18 cellular contexts compared by ENCODE assay signal in genomic region chr3:61110576-61110975, GRCh38.
DNase-seq lines count a peak whose midpoint lies in the region; ATAC-seq and TF ChIP-seq lines count a peak whose summit lies in the region.
"Had no signal": no experiment of that assay in that cellular context is flagged by ENCODE, and none has a peak within 500 bp of the region (broad histone marks: within the 10 kb centered on the region; RNA-seq: fewer than 3 reads in every experiment).

No MANE protein-coding gene starts in this region.

- POLR2A ChIA-PET in activated CD4-positive, alpha-beta T cell treated with anti-CD3 and anti-CD28 coated beads, Interleukin-2, amount 10 ng/mL, durations not matched to agents 7 days and 5 days (lab: Charles Lee): no interaction called here
- POLR2A ChIA-PET in CD8-positive, alpha-beta memory T cell (lab: Charles Lee): no interaction called here

- H3K4me3 ChIP-seq in CD8-positive, alpha-beta memory T cell (ENCODE audit: low read length): no peak overlapping the region
- H3K4me3 ChIP-seq: adrenal gland had no signal

- peak; percentile 8 for DNase-seq in activated CD4-positive, alpha-beta T cell treated with anti-CD3 and anti-CD28 coated beads, Interleukin-2, amount 10 ng/mL, durations not matched to agents 7 days and 5 days
- DNase-seq in activated CD4-positive, alpha-beta T cell treated with anti-CD3 and anti-CD28 coated beads, Interleukin-2, amount 50 U/mL, for 4 hours: no peak
- peak; percentile 32 for DNase-seq in GM20000 (ENCODE audit: low spot score)
- DNase-seq in left colon: no peak
- no peak for DNase-seq in iPS-NIHi7 (ENCODE audit: extremely low spot score)
- no peak for DNase-seq in amniotic stem cell (lab: John Stamatoyannopoulos, UW)
- no peak for DNase-seq in CD8-positive, alpha-beta memory T cell
- DNase-seq: adrenal gland; C1 segment of cervical spinal cord; DMS 273 treated with DMSO at 0.1 percent for 48 hours; mesenchymal stem cell; MM.1S; NCI-H2029 treated with DMSO at 0.1 percent for 48 hours; NCI-H524; stimulated activated CD4-positive, alpha-beta T cell treated with anti-CD3 and anti-CD28 coated beads, Interleukin-15, amount 100 ng/mL, for 24 hours had no signal

- H3K27me3 ChIP-seq in CD8-positive, alpha-beta memory T cell (ENCODE audit: insufficient read depth, low read length, poor library complexity, severe bottlenecking): no peaks in the 10 kb centered on the region
- H3K27me3 ChIP-seq: adrenal gland had no signal

- intact Hi-C loops in left colon (cut with DNase I, micrococcal nuclease): no loop called here

- no peaks in the 10 kb centered on the region for H3K27me3 Mint-ChIP-seq in activated CD4-positive, alpha-beta T cell treated with anti-CD3 and anti-CD28 coated beads, Interleukin-2, amount 10 ng/mL, durations not matched to agents 7 days and 5 days
- peaks cover 0 to 2% of the 10 kb centered on the region in 2 donors for H3K27me3 Mint-ChIP-seq in CD8-positive, alpha-beta memory T cell
- H3K27me3 Mint-ChIP-seq: stimulated activated naive CD8-positive, alpha-beta T cell treated with anti-CD3 and anti-CD28 coated beads, Interleukin-15, Interleukin-2, amounts not matched to agents 100 ng/mL and 50 ng/mL, for 24 hours had no signal

- TF ChIP-seq CTCF in GM20000 (IDR thresholded peaks at IDR 0.05; ENCODE audit: extremely low read depth, missing control alignments): no peak

- peak overlapping the region; percentile 2 for H3K27ac Mint-ChIP-seq in activated CD4-positive, alpha-beta T cell treated with anti-CD3 and anti-CD28 coated beads, Interleukin-2, amount 10 ng/mL, durations not matched to agents 7 days and 5 days
- no peak overlapping the region for H3K27ac Mint-ChIP-seq in CD8-positive, alpha-beta memory T cell
- H3K27ac Mint-ChIP-seq: nephron; stimulated activated naive CD8-positive, alpha-beta T cell treated with anti-CD3 and anti-CD28 coated beads, Interleukin-15, Interleukin-2, amounts not matched to agents 100 ng/mL and 50 ng/mL, for 24 hours had no signal

- no peaks in the 10 kb centered on the region for H3K9me3 ChIP-seq in CD8-positive, alpha-beta memory T cell (ENCODE audit: low read length)
- H3K9me3 ChIP-seq: adrenal gland had no signal

- no peak overlapping the region for H3K4me3 Mint-ChIP-seq in activated CD4-positive, alpha-beta T cell treated with anti-CD3 and anti-CD28 coated beads, Interleukin-2, amount 10 ng/mL, durations not matched to agents 7 days and 5 days
- no peak overlapping the region for H3K4me3 Mint-ChIP-seq in CD8-positive, alpha-beta memory T cell
- H3K4me3 Mint-ChIP-seq: nephron; stimulated activated naive CD8-positive, alpha-beta T cell treated with anti-CD3 and anti-CD28 coated beads, Interleukin-15, Interleukin-2, amounts not matched to agents 100 ng/mL and 50 ng/mL, for 24 hours had no signal

- CTCF ChIA-PET in activated CD4-positive, alpha-beta T cell treated with anti-CD3 and anti-CD28 coated beads, Interleukin-2, amount 10 ng/mL, durations not matched to agents 7 days and 5 days (lab: Charles Lee): interaction anchor here (2.2 kb wide), 1 partner anchor 10 kb away, joined by 7 read pairs; no protein-coding TSS in a partner anchor
- CTCF ChIA-PET in CD8-positive, alpha-beta memory T cell (lab: Charles Lee): no interaction called here

- peaks cover 30% of the 10 kb centered on the region for H3K4me1 Mint-ChIP-seq in activated CD4-positive, alpha-beta T cell treated with anti-CD3 and anti-CD28 coated beads, Interleukin-2, amount 10 ng/mL, durations not matched to agents 7 days and 5 days
- peaks cover 0 to 13% (median 0%) of the 10 kb centered on the region in 3 donors for H3K4me1 Mint-ChIP-seq in CD8-positive, alpha-beta memory T cell
- H3K4me1 Mint-ChIP-seq: nephron had no signal

- no peaks in the 10 kb centered on the region for H3K36me3 Mint-ChIP-seq in activated CD4-positive, alpha-beta T cell treated with anti-CD3 and anti-CD28 coated beads, Interleukin-2, amount 10 ng/mL, durations not matched to agents 7 days and 5 days (ENCODE audit: low read depth)
- peaks cover 0 to 17% (median 0%) of the 10 kb centered on the region in 3 donors for H3K36me3 Mint-ChIP-seq in CD8-positive, alpha-beta memory T cell

- no peak overlapping the region for H3K27ac ChIP-seq in CD8-positive, alpha-beta memory T cell (ENCODE audit: low read depth, low read length)
- H3K27ac ChIP-seq: adrenal gland had no signal

- ATAC-seq in HG03135 (IDR thresholded peaks at IDR 0.05; ENCODE audit: unreplicated experiment) (peak; percentile 61), left colon (peak; percentile 75)

- no peaks in the 10 kb centered on the region for H3K4me1 ChIP-seq in CD8-positive, alpha-beta memory T cell (ENCODE audit: insufficient read depth, low read length)
- H3K4me1 ChIP-seq: adrenal gland had no signal

- H3K9me3 Mint-ChIP-seq in activated CD4-positive, alpha-beta T cell treated with anti-CD3 and anti-CD28 coated beads, Interleukin-2, amount 10 ng/mL, durations not matched to agents 7 days and 5 days: peaks cover 3% of the 10 kb centered on the region
- H3K9me3 Mint-ChIP-seq in CD8-positive, alpha-beta memory T cell: peaks cover 0 to 26% (median 4%) of the 10 kb centered on the region in 5 donors

- no peaks in the 10 kb centered on the region for H3K36me3 ChIP-seq in CD8-positive, alpha-beta memory T cell (ENCODE audit: insufficient read depth, low read length)
- H3K36me3 ChIP-seq: adrenal gland had no signal

Comparison
In these comparisons a context has a peak if more than half of its experiments do, and no peak if none do; other contexts are left out.
1. DNase-seq: peak in activated CD4-positive, alpha-beta T cell treated with anti-CD3 and anti-CD28 coated beads, Interleukin-2, amount 10 ng/mL, durations not matched to agents 7 days and 5 days (single experiment) and GM20000 (single experiment); none in activated CD4-positive, alpha-beta T cell treated with anti-CD3 and anti-CD28 coated beads, Interleukin-2, amount 50 U/mL, for 4 hours (0 of 2), left colon (0 of 2), iPS-NIHi7 (single experiment), amniotic stem cell (single experiment) and CD8-positive, alpha-beta memory T cell (0 of 5).